ENCODE assay signal across 7 cellular contexts in the genomic region with DNA sequence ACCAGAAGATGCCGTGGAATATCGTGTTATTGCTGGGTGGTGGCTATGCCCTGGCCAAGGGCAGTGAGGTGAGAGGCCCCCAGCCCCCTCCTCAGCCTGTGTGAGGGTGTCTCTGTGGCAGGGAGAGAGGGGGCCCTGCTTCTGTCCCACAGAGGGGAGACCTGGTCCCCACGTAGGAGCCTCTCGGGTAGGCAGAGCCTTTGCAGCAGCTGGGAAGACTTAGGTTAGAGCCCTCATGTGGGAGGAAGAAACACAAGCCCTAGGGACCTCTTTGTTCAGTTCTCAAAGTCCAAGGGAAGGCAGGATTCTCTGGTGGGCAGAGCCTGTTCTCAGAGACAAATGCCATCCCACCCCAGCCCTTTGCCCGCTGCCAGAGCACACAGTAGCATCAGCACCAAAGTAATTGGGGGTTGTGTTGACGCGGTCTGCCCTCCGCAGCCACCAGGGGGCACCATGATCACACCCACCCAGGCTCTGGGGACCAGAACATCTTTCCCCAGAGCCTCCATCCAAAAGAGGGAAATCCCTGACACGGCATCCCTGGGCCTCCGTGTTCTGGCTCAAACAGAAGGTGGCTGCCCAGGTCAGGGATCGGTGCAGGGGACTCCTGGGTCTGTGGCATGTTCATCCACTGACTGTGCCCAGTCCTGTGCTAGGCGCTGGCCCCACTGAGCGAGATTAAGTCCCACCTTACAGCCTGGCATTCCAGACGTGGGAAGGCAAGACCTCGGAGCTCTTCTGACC. TPM values are rescaled to one million over a fixed set of nuclear protein-coding genes. Genes with fewer than 3 reads are reported as not detected.
DNase-seq lines count a peak whose midpoint lies in the region; ATAC-seq, FAIRE-seq and TF ChIP-seq lines count a peak whose summit lies in the region.

No MANE protein-coding gene starts in this region.

- FAIRE-seq in pancreas (lab: Jason Lieb, UNC) = no peak

- H3K36me3 ChIP-seq in KMS-11 (ENCODE audit: insufficient read depth) (no peaks in the 10 kb centered on the region), gastroesophageal sphincter (no peaks in the 10 kb centered on the region), pancreas (no peaks in the 10 kb centered on the region), upper lobe of left lung (no peaks in the 10 kb centered on the region)

- no peaks in the 10 kb centered on the region for H3K79me2 ChIP-seq in KMS-11 (ENCODE audit: insufficient read depth, low read depth)

- H2AFZ ChIP-seq in KMS-11 (ENCODE audit: low read depth) = no peak overlapping the region

- H3K9ac ChIP-seq in KMS-11 = no peak overlapping the region

- intact Hi-C loops in pancreas (cut with DNase I) = loop anchor here in 1 of 3 donors (2.0 to 10.0 kb wide), 2 partner anchors 44 to 120 kb away; a partner anchor contains a TSS

- no peak for TF ChIP-seq EP300 in gastroesophageal sphincter (IDR thresholded peaks at IDR 0.05)
- TF ChIP-seq EP300 in upper lobe of left lung (IDR thresholded peaks at IDR 0.05) = no peak

- peak; percentile 96 for TF ChIP-seq CTCF in GM12872 (IDR thresholded peaks at IDR 0.05; ENCODE audit: insufficient read depth, low read depth, low read length)
- TF ChIP-seq CTCF in KMS-11 (conservative IDR thresholded peaks at IDR 0.05; ENCODE audit: low read depth, low read length) = peak; percentile 94
- TF ChIP-seq CTCF in gastroesophageal sphincter (IDR thresholded peaks at IDR 0.05) = peak in 3 of 4 experiments; percentile 79 to 87 (median 82)
- TF ChIP-seq CTCF in pancreas (IDR thresholded peaks at IDR 0.05) = peak; percentile 77 to 89 (median 82)
- TF ChIP-seq CTCF in upper lobe of left lung (IDR thresholded peaks at IDR 0.05) = peak; percentile 62 to 91 (median 84)

- DNase-seq in SHP77 (lab: John Stamatoyannopoulos, UW) = peak; percentile 39 to 45
- peak; percentile 93 for DNase-seq in activated effector memory CD4-positive, alpha-beta T cell treated with anti-CD3 and anti-CD28 coated beads, Interleukin-2, amount 50 U/mL, for 16 hours
- peak; percentile 60 to 94 (median 82) for DNase-seq in pancreas
- peak; percentile 72 to 90 for DNase-seq in upper lobe of left lung

- H3K27ac ChIP-seq in KMS-11 (no peak overlapping the region), gastroesophageal sphincter (no peak overlapping the region), pancreas (no peak overlapping the region), upper lobe of left lung (no peak overlapping the region)

- H3K4me2 ChIP-seq in KMS-11 = no peak overlapping the region

- H3K27me3 ChIP-seq in KMS-11 (ENCODE audit: insufficient read depth, low read depth) (peaks cover 19% of the 10 kb centered on the region), gastroesophageal sphincter (peaks cover 63% of the 10 kb centered on the region), pancreas (no peaks in the 10 kb centered on the region), upper lobe of left lung (no peaks in the 10 kb centered on the region)

- no peaks in the 10 kb centered on the region for H3K9me3 ChIP-seq in gastroesophageal sphincter
- no peaks in the 10 kb centered on the region for H3K9me3 ChIP-seq in pancreas
- H3K9me3 ChIP-seq in upper lobe of left lung = no peaks in the 10 kb centered on the region

- TF ChIP-seq POLR2A in gastroesophageal sphincter (IDR thresholded peaks at IDR 0.05) (no peak), upper lobe of left lung (IDR thresholded peaks at IDR 0.05) (no peak)

- H3K4me1 ChIP-seq in KMS-11 (ENCODE audit: low read depth, poor library complexity, severe bottlenecking) = peaks cover 7% of the 10 kb centered on the region
- H3K4me1 ChIP-seq in gastroesophageal sphincter = no peaks in the 10 kb centered on the region
- H3K4me1 ChIP-seq in pancreas = peaks cover 17 to 24% (median 20%) of the 10 kb centered on the region in 3 donors
- peaks cover 0 to 9% (median 8%) of the 10 kb centered on the region in 4 donors for H3K4me1 ChIP-seq in upper lobe of left lung

- H3K4me3 ChIP-seq in KMS-11 (IDR thresholded peaks at IDR 0.05; ENCODE audit: insufficient read depth, low read depth, low read length) = no peak overlapping the region
- H3K4me3 ChIP-seq in gastroesophageal sphincter = no peak overlapping the region
- no peak overlapping the region for H3K4me3 ChIP-seq in pancreas
- H3K4me3 ChIP-seq in upper lobe of left lung = no peak overlapping the region

- ATAC-seq in gastroesophageal sphincter (peak; percentile 68), pancreas (peak; percentile 44 to 79 (median 77)), upper lobe of left lung (ENCODE audit: low FRiP score in 2 of 2) (peak; percentile 41 to 76)

- WGBS in gastroesophageal sphincter (ENCODE audit: low coverage in 1 of 2), 2 donors = 60% methylated on average over 1 of the region's 15 CpGs; no CpG with 5 or more reads in 1 of the 2 donors
- 30 to 37% methylated on average over 15 of the region's 15 CpGs for WGBS in pancreas, 2 donors
- 47 to 83% methylated on average over 3 to 15 of the region's 15 CpGs for WGBS in upper lobe of left lung, 2 donors

- no peaks in the 10 kb centered on the region for H4K20me1 ChIP-seq in KMS-11 (ENCODE audit: insufficient read depth)

RNA-seq across cellular contexts. Expression of a gene that starts 11.5 kb away (rescaled TPM):
- total RNA-seq in gastroesophageal sphincter (under 1 TPM in 1 of 4 donors, not detected in 3; 0.15 TPM), pancreas (under 1 TPM in 2 of 6 donors, not detected in 4; 0.09 to 0.19 TPM), upper lobe of left lung (under 1 TPM in 2 of 6 donors, not detected in 4; 0.07 to 0.54 TPM)
- under 1 TPM in 1 of 2 donors, not detected in 1; 0.02 TPM for polyA plus RNA-seq in pancreas

RNA-seq across cellular contexts. Expression of a gene that starts 21.2 kb away (rescaled TPM):
- total RNA-seq in gastroesophageal sphincter = under 1 TPM in 1 of 4 donors, not detected in 3; 0.37 TPM
- under 1 TPM in 3 of 6 donors, not detected in 3; 0.04 to 0.42 (median 0.06) TPM for total RNA-seq in pancreas
- under 1 TPM in 1 of 2 donors, not detected in 1; 0.09 TPM for polyA plus RNA-seq in pancreas
- under 1 TPM in 3 of 6 donors, not detected in 3; 0.10 to 0.61 (median 0.14) TPM for total RNA-seq in upper lobe of left lung

RNA-seq across cellular contexts. Expression of a gene that starts 57.8 kb away (rescaled TPM):
- total RNA-seq in gastroesophageal sphincter = 10 to 100 TPM; 17.5 to 28.7 (median 20.3) TPM
- total RNA-seq in pancreas = 10 to 100 TPM in 4 of 6 donors, 1 to 10 TPM in 2; 9.3 to 17.9 (median 11.2) TPM
- polyA plus RNA-seq in pancreas = 10 to 100 TPM; 18.1 to 31.1 TPM
- 10 to 100 TPM; 17.0 to 43.0 (median 25.6) TPM for total RNA-seq in upper lobe of left lung

Comparison
In these comparisons a context has a peak if more than half of its experiments do, and no peak if none do; other contexts are left out.
1. DNase-seq: peak in every context shown above with its lines; median percentile 93 in activated effector memory CD4-positive, alpha-beta T cell treated with anti-CD3 and anti-CD28 coated beads, Interleukin-2, amount 50 U/mL, for 16 hours; 82 in pancreas; 81 in upper lobe of left lung; 42 in SHP77.